In genomic region chr2:222939208-222939846, GRCh38 we compare ENCODE assay signal across 9 cellular contexts.
DNase-seq lines count a peak whose midpoint lies in the region; TF ChIP-seq lines count a peak whose summit lies in the region.
"Had no signal": no experiment of that assay in that cellular context is flagged by ENCODE, and none has a peak within 500 bp of the region (broad histone marks: within the 10 kb centered on the region; RNA-seq: fewer than 3 reads in every experiment).

No MANE protein-coding gene starts in this region.

- H3K27ac Mint-ChIP-seq in HFFc6: no peak overlapping the region
- H3K27ac Mint-ChIP-seq: stimulated activated naive CD8-positive, alpha-beta T cell treated with anti-CD3 and anti-CD28 coated beads, Interleukin-15, Interleukin-2, amounts not matched to agents 100 ng/mL and 50 ng/mL, for 24 hours had no signal

- peak overlapping the region; percentile 41; the same call in 1 of the 2 replicates for H3K4me3 Mint-ChIP-seq in HFFc6
- H3K4me3 Mint-ChIP-seq: stimulated activated naive CD8-positive, alpha-beta T cell treated with anti-CD3 and anti-CD28 coated beads, Interleukin-15, Interleukin-2, amounts not matched to agents 100 ng/mL and 50 ng/mL, for 24 hours had no signal

- H3K9me3 Mint-ChIP-seq in HFFc6: no peaks in the 10 kb centered on the region

- TF ChIP-seq CTCF in HFFc6 (IDR thresholded peaks at IDR 0.05) (peak; percentile 88), WI38 (IDR thresholded peaks at IDR 0.05; ENCODE audit: low read depth, low read length) (peak; percentile 80)

- H3K4me1 Mint-ChIP-seq in HFFc6 (ENCODE audit: low read depth): peaks cover 43% of the 10 kb centered on the region

- H3K27me3 Mint-ChIP-seq in HFFc6 (ENCODE audit: insufficient read depth): no peaks in the 10 kb centered on the region; the same call in 1 of the 2 replicates
- H3K27me3 Mint-ChIP-seq: stimulated activated naive CD8-positive, alpha-beta T cell treated with anti-CD3 and anti-CD28 coated beads, Interleukin-15, Interleukin-2, amounts not matched to agents 100 ng/mL and 50 ng/mL, for 24 hours had no signal

- H3K4me3 ChIP-seq in WI38 (ENCODE audit: low read depth, low read length): no peak overlapping the region

- H3K36me3 Mint-ChIP-seq in HFFc6 (ENCODE audit: low read depth): peaks cover 30% of the 10 kb centered on the region

- peak; percentile 46 to 47 for DNase-seq in activated CD4-positive, alpha-beta T cell treated with anti-CD3 and anti-CD28 coated beads for 24 hours (ENCODE audit: low read depth in 2 of 2)
- DNase-seq in activated CD4-positive, alpha-beta T cell treated with anti-CD3 and anti-CD28 coated beads for 1 hour: no peak
- peak; percentile 74 for DNase-seq in HFFc6
- peak; percentile 38 for DNase-seq in NCI-H1105 (lab: John Stamatoyannopoulos, UW)
- DNase-seq in central memory CD4-positive, alpha-beta T cell: peak; percentile 30
- peak; percentile 30 for DNase-seq in medulla oblongata (ENCODE audit: extremely low spot score)
- peak; percentile 2 to 45 (median 16) for DNase-seq in stimulated activated naive CD4-positive, alpha-beta T cell (lab: John Stamatoyannopoulos, UW)
